In the genomic region with DNA sequence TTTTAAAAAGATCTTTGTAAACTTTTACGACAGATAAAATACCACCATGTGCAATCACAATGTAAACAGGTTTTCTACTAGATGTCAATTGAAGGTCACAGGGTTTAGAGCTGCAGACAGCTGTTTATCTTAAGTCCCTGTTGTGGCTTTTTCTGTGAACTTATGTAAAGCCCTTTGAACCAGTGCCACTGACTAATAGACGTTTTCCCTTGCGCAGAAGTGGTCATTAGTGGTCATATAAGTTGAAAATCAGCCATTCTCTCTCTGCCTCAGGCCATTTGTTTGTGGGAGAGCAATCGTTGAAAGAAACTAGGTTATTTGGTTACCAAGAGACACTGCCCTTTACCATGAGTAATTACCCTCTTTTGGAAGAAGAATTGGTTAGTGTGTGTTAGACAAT, we compare ENCODE assay signal across 20 cellular contexts. TPM values are rescaled to one million over a fixed set of nuclear protein-coding genes. Genes with fewer than 3 reads are reported as not detected.
A peak's percentile ranks its signal among the peaks of the same experiment; 100 is the strongest.
DNase-seq lines count a peak whose midpoint lies in the region; ATAC-seq and TF ChIP-seq lines count a peak whose summit lies in the region.
"Had no signal": no experiment of that assay in that cellular context is flagged by ENCODE, and none has a peak within 500 bp of the region (broad histone marks: within the 10 kb centered on the region; RNA-seq: fewer than 3 reads in every experiment).

No MANE protein-coding gene starts in this region.

- H3K9me3 ChIP-seq in PC-3 (ENCODE audit: low read length), result no peaks in the 10 kb centered on the region
- no peaks in the 10 kb centered on the region for H3K9me3 ChIP-seq in osteoblast (ENCODE audit: low read depth, low read length)
- H3K9me3 ChIP-seq: heart left ventricle had no signal

- H3K27ac Mint-ChIP-seq in activated CD4-positive, alpha-beta T cell treated with anti-CD3 and anti-CD28 coated beads, Interleukin-2, amount 10 ng/mL, durations not matched to agents 24 days and 14 days, result no peak overlapping the region
- H3K27ac Mint-ChIP-seq: activated CD8-positive, alpha-beta memory T cell treated with anti-CD3 and anti-CD28 coated beads, Interleukin-2, amount 10 ng/mL, durations not matched to agents 7 days and 5 days had no signal

- H3K27me3 ChIP-seq in PC-3 (ENCODE audit: low read length), result no peaks in the 10 kb centered on the region
- H3K27me3 ChIP-seq in osteoblast (ENCODE audit: insufficient read depth, low read length), result no peaks in the 10 kb centered on the region
- H3K27me3 ChIP-seq: heart left ventricle had no signal

- no peak for ATAC-seq in PC-3
- no peak for ATAC-seq in HG02938 (IDR thresholded peaks at IDR 0.05; ENCODE audit: unreplicated experiment)
- ATAC-seq: activated CD8-positive, alpha-beta memory T cell treated with anti-CD3 and anti-CD28 coated beads, Interleukin-2, amount 10 ng/mL, durations not matched to agents 7 days and 5 days; heart left ventricle had no signal

- H3K4me3 Mint-ChIP-seq in activated CD4-positive, alpha-beta T cell treated with anti-CD3 and anti-CD28 coated beads, Interleukin-2, amount 10 ng/mL, durations not matched to agents 24 days and 14 days, result no peak overlapping the region
- H3K4me3 Mint-ChIP-seq: activated CD8-positive, alpha-beta memory T cell treated with anti-CD3 and anti-CD28 coated beads, Interleukin-2, amount 10 ng/mL, durations not matched to agents 7 days and 5 days; neural crest cell had no signal

- H4K20me1 ChIP-seq in PC-3 (ENCODE audit: low read length), result no peaks in the 10 kb centered on the region
- no peaks in the 10 kb centered on the region for H4K20me1 ChIP-seq in osteoblast (ENCODE audit: insufficient read depth, low read length)

- H3K4me2 ChIP-seq in PC-3 (ENCODE audit: low read length) (no peak overlapping the region), osteoblast (ENCODE audit: insufficient read depth, low read length) (peak overlapping the region; percentile 42)

- H3K36me3 ChIP-seq in PC-3 (ENCODE audit: low read depth, low read length) (no peaks in the 10 kb centered on the region), osteoblast (ENCODE audit: insufficient read depth, low read length) (no peaks in the 10 kb centered on the region)
- H3K36me3 ChIP-seq: heart left ventricle had no signal

- DNase-seq in AG10803 (ENCODE audit: low read depth) (peak; percentile 50), PC-3 (peak; percentile 19), fibroblast of peridontal ligament (ENCODE audit: extremely low read depth) (peak; percentile 73), osteoblast (ENCODE audit: insufficient read length, low spot score, missing footprints) (no peak), NCI-H187 (lab: John Stamatoyannopoulos, UW) (no peak)
- no peak for DNase-seq in stimulated activated CD4-positive, alpha-beta T cell treated with anti-CD3 and anti-CD28 coated beads, Interleukin-4, amount 100 ng/mL, for 24 hours
- DNase-seq in activated CD4-positive, alpha-beta T cell treated with anti-CD3 and anti-CD28 coated beads, Interleukin-2, amount 10 ng/mL, durations not matched to agents 24 days and 14 days, result no peak
- DNase-seq: activated CD8-positive, alpha-beta memory T cell treated with anti-CD3 and anti-CD28 coated beads, Interleukin-2, amount 10 ng/mL, durations not matched to agents 7 days and 5 days; activated effector memory CD4-positive, alpha-beta T cell treated with Interleukin-2 at 50 U/mL for 16 hours; heart left ventricle; kidney; mesendoderm; MV-4-11; NCI-H2081; NCI-H526 treated with DMSO at 0.1 percent for 48 hours; retina; stimulated activated CD4-positive, alpha-beta T cell treated with anti-CD3 and anti-CD28 coated beads, Interleukin-2, amount 100 ng/mL, for 24 hours had no signal

- H2AFZ ChIP-seq in PC-3 (ENCODE audit: low read length) (no peak overlapping the region), osteoblast (ENCODE audit: low read length) (no peak overlapping the region)

- peak overlapping the region; percentile 75 for H3K27ac ChIP-seq in PC-3 (ENCODE audit: low read length)
- H3K27ac ChIP-seq in osteoblast (ENCODE audit: low read depth, low read length), result peak overlapping the region; percentile 62

- BruUV-seq in PC-3 (replicated peaks; lab: Mats Ljungman, UMichigan), result no TSS peak

- H3K79me2 ChIP-seq in PC-3 (ENCODE audit: low read length) (no peaks in the 10 kb centered on the region), osteoblast (ENCODE audit: insufficient read depth, low read length) (no peaks in the 10 kb centered on the region)

- H3K9ac ChIP-seq in PC-3 (ENCODE audit: low read length), result no peak overlapping the region

- no peak for TF ChIP-seq CTCF in AG10803 (conservative IDR thresholded peaks at IDR 0.05; ENCODE audit: low read length)
- no peak for TF ChIP-seq CTCF in PC-3 (conservative IDR thresholded peaks at IDR 0.05; ENCODE audit: low read depth, low read length)
- TF ChIP-seq CTCF in osteoblast (IDR thresholded peaks at IDR 0.05; ENCODE audit: extremely low read depth, low read depth, low read length), result no peak

- intact Hi-C loops in PC-3 (cut with micrococcal nuclease), result no loop called here
- intact Hi-C loops in activated CD4-positive, alpha-beta T cell treated with anti-CD3 and anti-CD28 coated beads, Interleukin-2, amount 10 ng/mL, durations not matched to agents 24 days and 14 days (cut with micrococcal nuclease), result no loop called here

- no peak overlapping the region for H3K4me3 ChIP-seq in AG10803 (ENCODE audit: low read length)
- no peak overlapping the region for H3K4me3 ChIP-seq in PC-3 (ENCODE audit: low read length)
- H3K4me3 ChIP-seq in osteoblast (ENCODE audit: insufficient read depth, low read length), result no peak overlapping the region
- H3K4me3 ChIP-seq: heart left ventricle had no signal

- H3K9me3 Mint-ChIP-seq in activated CD4-positive, alpha-beta T cell treated with anti-CD3 and anti-CD28 coated beads, Interleukin-2, amount 10 ng/mL, durations not matched to agents 24 days and 14 days, result no peaks in the 10 kb centered on the region

- no peaks in the 10 kb centered on the region for H3K4me1 Mint-ChIP-seq in activated CD4-positive, alpha-beta T cell treated with anti-CD3 and anti-CD28 coated beads, Interleukin-2, amount 10 ng/mL, durations not matched to agents 24 days and 14 days
- H3K4me1 Mint-ChIP-seq: activated CD8-positive, alpha-beta memory T cell treated with anti-CD3 and anti-CD28 coated beads, Interleukin-2, amount 10 ng/mL, durations not matched to agents 7 days and 5 days; neural crest cell had no signal

- CTCF ChIA-PET in PC-3 (lab: Charles Lee), result no interaction called here

- no peaks in the 10 kb centered on the region for H3K27me3 Mint-ChIP-seq in activated CD4-positive, alpha-beta T cell treated with anti-CD3 and anti-CD28 coated beads, Interleukin-2, amount 10 ng/mL, durations not matched to agents 24 days and 14 days
- H3K27me3 Mint-ChIP-seq: activated CD8-positive, alpha-beta memory T cell treated with anti-CD3 and anti-CD28 coated beads, Interleukin-2, amount 10 ng/mL, durations not matched to agents 7 days and 5 days had no signal

- H3K4me1 ChIP-seq in PC-3 (ENCODE audit: insufficient read depth, low read length), result peaks cover 10% of the 10 kb centered on the region
- peaks cover 18% of the 10 kb centered on the region for H3K4me1 ChIP-seq in osteoblast (ENCODE audit: insufficient read depth, low read length)

- H3K36me3 Mint-ChIP-seq in activated CD4-positive, alpha-beta T cell treated with anti-CD3 and anti-CD28 coated beads, Interleukin-2, amount 10 ng/mL, durations not matched to agents 24 days and 14 days (ENCODE audit: low read depth), result no peaks in the 10 kb centered on the region
- H3K36me3 Mint-ChIP-seq: activated CD8-positive, alpha-beta memory T cell treated with anti-CD3 and anti-CD28 coated beads, Interleukin-2, amount 10 ng/mL, durations not matched to agents 7 days and 5 days had no signal

- POLR2A ChIA-PET in PC-3 (lab: Charles Lee; ENCODE audit: unreplicated experiment), result no interaction called here

- no peaks in the 10 kb centered on the region for H3K9me2 ChIP-seq in PC-3 (replicated peaks; ENCODE audit: low read length)

- H3F3A ChIP-seq in PC-3 (ENCODE audit: low read length, unreplicated experiment), result no peaks in the 10 kb centered on the region

RNA-seq across cellular contexts. Expression of a gene that starts 23.9 kb away (rescaled TPM):
- 0.07 TPM in 1 of 2 replicates, not detected in the other for total RNA-seq in PC-3 (2014; rRNA removed)
- under 0.01 and 0.88 TPM in 2 replicates for total RNA-seq in osteoblast
- total RNA-seq in activated CD4-positive, alpha-beta T cell treated with anti-CD3 and anti-CD28 coated beads, Interleukin-2, amount 10 ng/mL, durations not matched to agents 24 days and 14 days, result not detected in 2 replicates
- total RNA-seq: activated CD8-positive, alpha-beta memory T cell treated with anti-CD3 and anti-CD28 coated beads, Interleukin-2, amount 10 ng/mL, durations not matched to agents 7 days and 5 days; SK-MEL-5 had no signal

Comparison
In these comparisons a context has a peak if more than half of its experiments do, and no peak if none do; other contexts are left out.
1. DNase-seq: peak in AG10803 (single experiment), PC-3 (single experiment) and fibroblast of peridontal ligament (single experiment); none in osteoblast (single experiment), stimulated activated CD4-positive, alpha-beta T cell treated with anti-CD3 and anti-CD28 coated beads, Interleukin-4, amount 100 ng/mL, for 24 hours (single experiment), activated CD4-positive, alpha-beta T cell treated with anti-CD3 and anti-CD28 coated beads, Interleukin-2, amount 10 ng/mL, durations not matched to agents 24 days and 14 days (single experiment) and NCI-H187 (0 of 2).